1 cellular context compared by ENCODE assay signal in the genomic region with DNA sequence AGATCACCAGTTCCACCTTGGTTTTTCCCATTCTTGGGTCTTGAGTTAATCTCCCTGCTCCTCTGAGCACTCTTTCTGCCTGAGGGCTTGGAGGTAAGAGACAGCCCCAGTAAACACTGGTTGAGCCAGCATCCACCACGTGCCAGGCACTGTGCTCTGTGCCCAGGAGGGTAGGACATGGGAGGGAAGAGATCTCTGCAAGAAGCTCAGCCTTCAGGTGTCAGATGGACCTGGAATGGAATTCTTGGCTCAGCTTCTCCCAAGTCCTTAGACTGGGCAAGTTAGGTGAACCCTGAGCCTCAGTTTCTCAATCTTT.
TF ChIP-seq lines count a peak whose summit lies in the region.

No MANE protein-coding gene starts in this region.

TF ChIP-seq in GM12878, 131 proteins besides CTCF, POLR2A, EP300 and RAD21:
- TF ChIP-seq TAF1 (IDR thresholded peaks at IDR 0.05; ENCODE audit: borderline replicate concordance, low read depth, low read length) (no peak), POLR2AphosphoS2 (IDR thresholded peaks at IDR 0.05; ENCODE audit: low read depth, low read length) (no peak), SIX5 (IDR thresholded peaks at IDR 0.05; ENCODE audit: low read depth, low read length, severe bottlenecking) (no peak), RUNX3 (IDR thresholded peaks at IDR 0.05; ENCODE audit: low read length) (no peak), SMARCA5 (IDR thresholded peaks at IDR 0.05) (no peak), ZNF687 (IDR thresholded peaks at IDR 0.05) (no peak), SMAD5 (IDR thresholded peaks at IDR 0.05; ENCODE audit: low read depth) (no peak), TCF3 (IDR thresholded peaks at IDR 0.05; ENCODE audit: borderline replicate concordance, insufficient read depth, low read depth, low read length) (no peak), CBX5 (IDR thresholded peaks at IDR 0.05; ENCODE audit: low read depth) (no peak), POLR2AphosphoS5 (IDR thresholded peaks at IDR 0.05; ENCODE audit: low read length) (no peak), YY1 (IDR thresholded peaks at IDR 0.05; ENCODE audit: low read depth, low read length) (no peak), NR2F1 (conservative IDR thresholded peaks at IDR 0.05) (no peak), MTA2 (IDR thresholded peaks at IDR 0.05; ENCODE audit: low read depth) (no peak), NRF1 (conservative IDR thresholded peaks at IDR 0.05; ENCODE audit: low read depth, low read length) (no peak), STAT3 (IDR thresholded peaks at IDR 0.05; ENCODE audit: low read depth, low read length) (no peak), ZNF207 (IDR thresholded peaks at IDR 0.05; ENCODE audit: borderline replicate concordance) (no peak), TCF7 (IDR thresholded peaks at IDR 0.05; ENCODE audit: borderline replicate concordance) (no peak), MEF2A (IDR thresholded peaks at IDR 0.05; ENCODE audit: insufficient read depth, low read depth, low read length) (no peak)
- TF ChIP-seq, protein P1, sequence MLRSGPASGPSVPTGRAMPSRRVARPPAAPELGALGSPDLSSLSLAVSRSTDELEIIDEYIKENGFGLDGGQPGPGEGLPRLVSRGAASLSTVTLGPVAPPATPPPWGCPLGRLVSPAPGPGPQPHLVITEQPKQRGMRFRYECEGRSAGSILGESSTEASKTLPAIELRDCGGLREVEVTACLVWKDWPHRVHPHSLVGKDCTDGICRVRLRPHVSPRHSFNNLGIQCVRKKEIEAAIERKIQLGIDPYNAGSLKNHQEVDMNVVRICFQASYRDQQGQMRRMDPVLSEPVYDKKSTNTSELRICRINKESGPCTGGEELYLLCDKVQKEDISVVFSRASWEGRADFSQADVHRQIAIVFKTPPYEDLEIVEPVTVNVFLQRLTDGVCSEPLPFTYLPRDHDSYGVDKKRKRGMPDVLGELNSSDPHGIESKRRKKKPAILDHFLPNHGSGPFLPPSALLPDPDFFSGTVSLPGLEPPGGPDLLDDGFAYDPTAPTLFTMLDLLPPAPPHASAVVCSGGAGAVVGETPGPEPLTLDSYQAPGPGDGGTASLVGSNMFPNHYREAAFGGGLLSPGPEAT (IDR thresholded peaks at IDR 0.05; ENCODE audit: low read depth): no peak
- TF ChIP-seq, protein P2, sequence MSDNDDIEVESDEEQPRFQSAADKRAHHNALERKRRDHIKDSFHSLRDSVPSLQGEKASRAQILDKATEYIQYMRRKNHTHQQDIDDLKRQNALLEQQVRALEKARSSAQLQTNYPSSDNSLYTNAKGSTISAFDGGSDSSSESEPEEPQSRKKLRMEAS (IDR thresholded peaks at IDR 0.05; ENCODE audit: low read depth, low read length): no peak
